In the genomic region with DNA sequence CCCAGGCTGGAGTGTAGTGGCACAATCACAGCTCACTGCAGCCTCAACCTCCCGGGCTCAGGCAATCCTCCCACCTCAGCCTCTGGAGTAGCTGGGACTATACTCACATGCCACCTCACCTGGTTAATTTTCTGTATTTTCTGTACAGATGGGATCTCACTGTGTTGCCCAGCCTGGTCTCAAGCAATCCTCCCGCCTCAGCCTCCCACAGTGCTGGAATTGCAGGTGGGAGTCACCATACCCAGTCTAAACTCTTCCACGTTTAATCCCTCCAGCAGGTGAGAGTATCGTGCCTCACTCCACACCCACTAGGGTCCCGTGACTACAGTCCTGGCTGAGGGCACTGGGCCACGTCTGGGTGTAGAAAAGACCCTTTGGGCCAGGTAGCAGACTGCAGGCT, we compare ENCODE assay signal across 11 cellular contexts. TPM values are rescaled to one million over a fixed set of nuclear protein-coding genes. Genes with fewer than 3 reads are reported as not detected.
A peak's percentile ranks its signal among the peaks of the same experiment; 100 is the strongest.
DNase-seq lines count a peak whose midpoint lies in the region; ATAC-seq, FAIRE-seq and TF ChIP-seq lines count a peak whose summit lies in the region.
"Had no signal": no experiment of that assay in that cellular context is flagged by ENCODE, and none has a peak within 500 bp of the region (broad histone marks: within the 10 kb centered on the region; RNA-seq: fewer than 3 reads in every experiment).

No MANE protein-coding gene starts in this region.

- no peaks in the 10 kb centered on the region for H3K79me2 ChIP-seq in H1 (ENCODE audit: control insufficient read depth in 1 of 2, insufficient read depth in 2 of 2, low read length in 2 of 2)

- no peak overlapping the region for H3K18ac ChIP-seq in H1 (ENCODE audit: extremely low read depth, low read length)

- intact Hi-C loops in ovary (cut with DNase I) (loop anchor here in 3 of 4 donors (2.0 to 10.0 kb wide), 4 partner anchors 41 to 173 kb away; partner anchors contain the start of genes FTL (in 2 of the 3) and HSD17B14 (in 1 of the 3)), lower lobe of right lung (cut with DNase I) (no loop called here), right cardiac atrium (cut with DNase I) (loop anchor here in 3 of 4 donors (2.0 to 10.0 kb wide), 3 partner anchors 43 to 181 kb away; partner anchors contain the start of genes HSD17B14 (in 2 of the 3) and FTL (in 1 of the 3))

- H3K4me1 ChIP-seq in BLaER1 treated with 17β-estradiol and CSF1 and Interleukin-3, amounts not matched to agents 10 nM and 100 nM = peaks cover 22 to 44% (median 43%) of the 10 kb centered on the region in 10 experiments
- peaks cover 0 to 8% (median 6%) of the 10 kb centered on the region in 4 experiments; a peak in 6 of 7 replicates for H3K4me1 ChIP-seq in H1 (replicated peaks in 1 of 4; ENCODE audit: control insufficient read depth in 3 of 4, insufficient read depth in 4 of 4, low read length in 3 of 4)
- peaks cover 12% of the 10 kb centered on the region for H3K4me1 ChIP-seq in ovary (ENCODE audit: insufficient read depth)
- H3K4me1 ChIP-seq in lower lobe of right lung = peaks cover 18% of the 10 kb centered on the region
- H3K4me1 ChIP-seq in SJCRH30 = peaks cover 15% of the 10 kb centered on the region
- no peaks in the 10 kb centered on the region for H3K4me1 ChIP-seq in right cardiac atrium (ENCODE audit: control insufficient read depth, insufficient read depth, low read length)

- no peak overlapping the region for H4K8ac ChIP-seq in H1 (ENCODE audit: extremely low read depth, insufficient read depth, low read length)

- H3K9ac ChIP-seq in BLaER1 treated with 17β-estradiol and CSF1 and Interleukin-3, amounts not matched to agents 10 nM and 100 nM = peak overlapping the region; percentile 4 to 77 (median 69); a peak in 15 of 22 replicates
- H3K9ac ChIP-seq in H1 (replicated peaks in 1 of 4; ENCODE audit: extremely low read depth in 1 of 4, low read depth in 3 of 4, low read length in 3 of 4) = no peak overlapping the region

- no peak overlapping the region for H3K14ac ChIP-seq in H1 (ENCODE audit: insufficient read length)

- H3K23me2 ChIP-seq in H1 (ENCODE audit: low read depth, low read length) = no peaks in the 10 kb centered on the region

- H3K4me3 Mint-ChIP-seq in HFFc6 = peak overlapping the region; percentile 88

- H3K79me1 ChIP-seq in H1 (ENCODE audit: low read depth, low read length) = no peaks in the 10 kb centered on the region

- 0 out of 2 replicates have a peak overlapping the region, but pooled peaks have one; percentile 81 for H2BK12ac ChIP-seq in H1 (ENCODE audit: low read depth, low read length)

- H3K36me3 ChIP-seq in BLaER1 treated with 17β-estradiol and CSF1 and Interleukin-3, amounts not matched to agents 10 nM and 100 nM = no peaks in the 10 kb centered on the region
- no peaks in the 10 kb centered on the region for H3K36me3 ChIP-seq in H1 (ENCODE audit: control insufficient read depth in 2 of 4, insufficient read depth in 4 of 4, low read length in 3 of 4)
- no peaks in the 10 kb centered on the region for H3K36me3 ChIP-seq in ovary
- H3K36me3 ChIP-seq in lower lobe of right lung = peaks cover 4% of the 10 kb centered on the region
- H3K36me3 ChIP-seq in SJCRH30 = no peaks in the 10 kb centered on the region

- peak overlapping the region in 8 of 11 experiments; percentile 48 to 86 (median 70); a peak in 13 of 22 replicates for H3K4me2 ChIP-seq in BLaER1 treated with 17β-estradiol and CSF1 and Interleukin-3, amounts not matched to agents 10 nM and 100 nM
- no peak overlapping the region; a peak in 1 of 4 replicates for H3K4me2 ChIP-seq in H1 (ENCODE audit: insufficient read depth in 1 of 2, low read depth in 2 of 2, low read length in 2 of 2)

- no peak overlapping the region for H3K4ac ChIP-seq in H1 (replicated peaks; ENCODE audit: insufficient read length, low read depth, low read length)

- no peak overlapping the region for H3K56ac ChIP-seq in H1 (replicated peaks; ENCODE audit: insufficient read length, low read depth, low read length)

- TF ChIP-seq EP300 in H1 (IDR thresholded peaks at IDR 0.05; ENCODE audit: borderline replicate concordance in 1 of 2, low read depth in 2 of 2, low read length in 2 of 2) (no peak), ovary (IDR thresholded peaks at IDR 0.05) (no peak)

- no peak for TF ChIP-seq RAD21 in H1 (IDR thresholded peaks at IDR 0.05 in 1 of 2, conservative IDR thresholded peaks at IDR 0.05 in 1 of 2; ENCODE audit: low read depth in 2 of 2, low read length in 2 of 2)

- ATAC-seq in lower lobe of right lung (no peak), right cardiac atrium (no peak)

- FAIRE-seq in H1 (lab: Jason Lieb, UNC) = no peak
- FAIRE-seq: frontal cortex had no signal

- H3K4me3 ChIP-seq in BLaER1 treated with 17β-estradiol and CSF1 and Interleukin-3, amounts not matched to agents 10 nM and 100 nM = no peak overlapping the region
- no peak overlapping the region for H3K4me3 ChIP-seq in H1 (ENCODE audit: extremely low read depth in 1 of 4, insufficient read depth in 2 of 4, low read depth in 3 of 4, low read length in 4 of 4)
- no peak overlapping the region for H3K4me3 ChIP-seq in ovary
- H3K4me3 ChIP-seq in lower lobe of right lung = no peak overlapping the region
- H3K4me3 ChIP-seq in SJCRH30 = no peak overlapping the region
- no peak overlapping the region for H3K4me3 ChIP-seq in right cardiac atrium (ENCODE audit: low read length)

- no peaks in the 10 kb centered on the region for H3K9me3 ChIP-seq in BLaER1 treated with 17β-estradiol and CSF1 and Interleukin-3, amounts not matched to agents 10 nM and 100 nM (replicated peaks in 1 of 11)
- H3K9me3 ChIP-seq in H1 (ENCODE audit: insufficient read depth in 2 of 2, low read depth in 1 of 2, low read length in 1 of 2) (no peaks in the 10 kb centered on the region), ovary (no peaks in the 10 kb centered on the region), lower lobe of right lung (no peaks in the 10 kb centered on the region), SJCRH30 (replicated peaks) (no peaks in the 10 kb centered on the region), right cardiac atrium (ENCODE audit: control insufficient read depth, low read length) (no peaks in the 10 kb centered on the region)

- no peak overlapping the region; the same call in 1 of the 2 replicates for H2BK20ac ChIP-seq in H1 (ENCODE audit: low read length)

- CTCF ChIA-PET in H1 (lab: Charles Lee; ENCODE audit: partially characterized antibody) = interaction anchor here (0.7 to 17.5 kb wide), 14 partner anchors 10 to 149 kb away, joined by 3 to 285 read pairs (median 5); partner anchors contain the start of genes BCAT2, CA11 and HSD17B14

- no peaks in the 10 kb centered on the region for H3K9me3 Mint-ChIP-seq in HFFc6

- H3K27me3 ChIP-seq in BLaER1 treated with 17β-estradiol and CSF1 and Interleukin-3, amounts not matched to agents 10 nM and 100 nM = no peaks in the 10 kb centered on the region
- H3K27me3 ChIP-seq in H1 (replicated peaks in 1 of 4; ENCODE audit: control insufficient read depth in 3 of 4, extremely low read depth in 1 of 4, insufficient read depth in 3 of 4, low read length in 3 of 4) = no peaks in the 10 kb centered on the region
- no peaks in the 10 kb centered on the region for H3K27me3 ChIP-seq in ovary
- no peaks in the 10 kb centered on the region for H3K27me3 ChIP-seq in lower lobe of right lung (ENCODE audit: low read depth)
- H3K27me3 ChIP-seq in SJCRH30 = no peaks in the 10 kb centered on the region
- no peaks in the 10 kb centered on the region for H3K27me3 ChIP-seq in right cardiac atrium (ENCODE audit: control insufficient read depth, insufficient read depth)

- H3K23ac ChIP-seq in H1 (ENCODE audit: insufficient read length) = no peak overlapping the region

- H2BK5ac ChIP-seq in H1 (ENCODE audit: low read depth, low read length) = no peak overlapping the region

- no peak for TF ChIP-seq POLR2A in H1 (IDR thresholded peaks at IDR 0.05; ENCODE audit: control extremely low read depth in 1 of 2, low read depth in 2 of 2, low read length in 2 of 2)
- no peak for TF ChIP-seq POLR2A in ovary (IDR thresholded peaks at IDR 0.05)

- H2BK15ac ChIP-seq in H1 (ENCODE audit: low read length) = 0 out of 2 replicates have a peak overlapping the region, but pooled peaks have one; percentile 81

- DNase-seq in HFFc6 = no peak
- DNase-seq in H1 (ENCODE audit: low read depth in 1 of 2, low spot score in 2 of 2) = no peak
- no peak for DNase-seq in ovary
- DNase-seq in lower lobe of right lung = no peak
- no peak for DNase-seq in SJCRH30
- no peak for DNase-seq in right cardiac atrium
- DNase-seq in NCI-H1417 treated with DMSO at 0.1 percent for 48 hours (lab: John Stamatoyannopoulos, UW) = no peak
- DNase-seq: NK-92 treated with Interleukin-12 subunit alpha and Interleukin-12 subunit beta, amount 100 ng/mL, for 24 hours had no signal

- H3K27me3 Mint-ChIP-seq in HFFc6 (ENCODE audit: insufficient read depth) = no peaks in the 10 kb centered on the region; the same call in 1 of the 2 replicates

- no peak overlapping the region for H4K91ac ChIP-seq in H1 (replicated peaks; ENCODE audit: insufficient read length, low read length)

- H4K20me1 ChIP-seq in BLaER1 treated with 17β-estradiol and CSF1 and Interleukin-3, amounts not matched to agents 10 nM and 100 nM = no peaks in the 10 kb centered on the region
- H4K20me1 ChIP-seq in H1 (replicated peaks in 1 of 2; ENCODE audit: control insufficient read depth in 1 of 2, insufficient read depth in 2 of 2, low read length in 2 of 2) = no peaks in the 10 kb centered on the region

- H2AFZ ChIP-seq in H1 (ENCODE audit: low read length) = no peak overlapping the region

- peak overlapping the region in 4 of 11 experiments; percentile 54 to 86 (median 70); a peak in 2 of 22 replicates for H3K27ac ChIP-seq in BLaER1 treated with 17β-estradiol and CSF1 and Interleukin-3, amounts not matched to agents 10 nM and 100 nM
- H3K27ac ChIP-seq in H1 (ENCODE audit: low read depth, low read length) (no peak overlapping the region), ovary (peak overlapping the region; percentile 82 to 85), lower lobe of right lung (no peak overlapping the region), SJCRH30 (no peak overlapping the region), right cardiac atrium (ENCODE audit: low read length) (no peak overlapping the region)

- H2AK5ac ChIP-seq in H1 (ENCODE audit: low read depth, low read length) = peak overlapping the region; percentile 70; the same call in 1 of the 2 replicates

- H4K5ac ChIP-seq in H1 (ENCODE audit: insufficient read length, low read depth, low read length) = no peak overlapping the region

- POLR2A ChIA-PET in H1 (lab: Charles Lee; ENCODE audit: partially characterized antibody) = interaction anchor here (1.1 to 2.0 kb wide), 3 partner anchors 39 to 173 kb away, joined by 3 to 8 read pairs (median 5); partner anchors contain the start of gene PPP1R15A

- TF ChIP-seq CTCF in HFFc6 (IDR thresholded peaks at IDR 0.05) (no peak), H1 (IDR thresholded peaks at IDR 0.05; ENCODE audit: control extremely low read depth in 1 of 3, insufficient read depth in 1 of 3, low read depth in 1 of 3, low read length in 3 of 3) (no peak), ovary (IDR thresholded peaks at IDR 0.05) (no peak), lower lobe of right lung (IDR thresholded peaks at IDR 0.05) (no peak)

- WGBS in H1 (ENCODE audit: extremely low coverage in 1 of 2, insufficient coverage in 1 of 2, insufficient read length in 1 of 2, insufficient replicate concordance in 2 of 2, low coverage in 1 of 2, low lambda C conversion rate in 2 of 2, missing lambda C conversion rate in 1 of 2), 2 experiments = 92% methylated on average over 6 of the region's 6 CpGs; no CpG with 5 or more reads in 1 of the 2 experiments
- 67 to 75% (median 71%) methylated on average over 6 of the region's 6 CpGs for WGBS in ovary, 3 donors
- WGBS in right cardiac atrium = 80% methylated on average over 6 of the region's 6 CpGs

- H3K27ac Mint-ChIP-seq in HFFc6 = peak overlapping the region; percentile 95

- no peak overlapping the region for H2BK120ac ChIP-seq in H1 (replicated peaks; ENCODE audit: low read depth, low read length)

- H3K4me1 Mint-ChIP-seq in HFFc6 (ENCODE audit: low read depth) = peaks cover 16% of the 10 kb centered on the region

- no peaks in the 10 kb centered on the region for H3K36me3 Mint-ChIP-seq in HFFc6 (ENCODE audit: low read depth)

RNA-seq across cellular contexts. Expression of gene BCAT2, which starts 16.5 kb away (rescaled TPM):
- total RNA-seq in HFFc6 (2021; fragmentation: NEBNext Ultra II Directional; extraction: Animal tissue kit (Norgen Biotek cat#: 25700)) = 10 to 100 TPM; 31.3 to 41.2 (median 34.0) TPM
- total RNA-seq in H1 (2021; fragmentation: NEBNext Ultra II Directional; extraction: Animal tissue kit (Norgen Biotek cat#: 25700)) = 42.5 and 44.5 TPM in 2 replicates
- 48.7 and 77.3 TPM in 2 replicates for polyA plus RNA-seq in H1 (2011; rRNA removed)
- polyA plus RNA-seq in H1 (2011; cell fraction: cytosol; rRNA removed) = 61.0 TPM
- 97.8 TPM for polyA plus RNA-seq in H1 (2011; cell fraction: nucleus; rRNA removed)
- polyA plus RNA-seq in H1 (2012, experiment 1 of 2) = 33.8 to 48.3 TPM (median 44.2 TPM) in 4 replicates
- 52.5 TPM for polyA plus RNA-seq in H1 (2012, experiment 2 of 2)
- polyA plus RNA-seq in H1 (2013, experiment 1 of 2) = 28.4 TPM
- polyA plus RNA-seq in H1 (2013, experiment 2 of 2) = 25.3 TPM
- polyA minus RNA-seq in H1 (2011; rRNA and poly(A)+ RNA removed) = 22.1 and 33.4 TPM in 2 replicates
- 19.2 TPM for polyA minus RNA-seq in H1 (2011; cell fraction: cytosol; rRNA and poly(A)+ RNA removed)
- 26.0 TPM for polyA minus RNA-seq in H1 (2011; cell fraction: nucleus; rRNA and poly(A)+ RNA removed)
- 10 to 100 TPM; 29.1 to 73.6 (median 55.5) TPM for total RNA-seq in ovary
- polyA plus RNA-seq in ovary = 10 to 100 TPM in 1 of 2 donors, 1 to 10 TPM in 1; 7.8 to 70.5 TPM
- 60.7 TPM for total RNA-seq in lower lobe of right lung
- total RNA-seq in SJCRH30 (2014; rRNA removed; shearing (Covaris generic)) = 31.7 and 36.0 TPM in 2 replicates
- total RNA-seq in right cardiac atrium = 10 to 100 TPM; 24.6 to 46.7 (median 37.9) TPM
- polyA plus RNA-seq in right cardiac atrium = 39.7 TPM

RNA-seq across cellular contexts. Expression of gene FGF21, which starts 39.0 kb away (rescaled TPM):
- total RNA-seq in HFFc6 (2021; fragmentation: NEBNext Ultra II Directional; extraction: Animal tissue kit (Norgen Biotek cat#: 25700)) = not detected
- total RNA-seq in H1 (2021; fragmentation: NEBNext Ultra II Directional; extraction: Animal tissue kit (Norgen Biotek cat#: 25700)) = 0.48 TPM in 1 of 2 replicates, not detected in the other
- polyA plus RNA-seq in H1 (2011; rRNA removed) (0.80 and 2.2 TPM in 2 replicates), ovary (not detected), right cardiac atrium (not detected)
- polyA plus RNA-seq in H1 (2011; cell fraction: cytosol; rRNA removed) = 1.5 TPM
- polyA plus RNA-seq in H1 (2011; cell fraction: nucleus; rRNA removed) = 5.9 TPM
- 0.41 to 0.80 TPM (median 0.75 TPM) in 3 of 4 replicates, not detected in the other for polyA plus RNA-seq in H1 (2012, experiment 1 of 2)
- 0.42 TPM for polyA plus RNA-seq in H1 (2012, experiment 2 of 2)
- polyA plus RNA-seq in H1 (2013, experiment 1 of 2) = 0.43 TPM
- 0.46 TPM for polyA plus RNA-seq in H1 (2013, experiment 2 of 2)
- polyA minus RNA-seq in H1 (2011; rRNA and poly(A)+ RNA removed) = 0.41 and 0.69 TPM in 2 replicates
- polyA minus RNA-seq in H1 (2011; cell fraction: cytosol; rRNA and poly(A)+ RNA removed) = not detected
- polyA minus RNA-seq in H1 (2011; cell fraction: nucleus; rRNA and poly(A)+ RNA removed) = 1.9 TPM
- total RNA-seq in ovary (not detected), lower lobe of right lung (not detected), right cardiac atrium (not detected)
- not detected in 2 replicates for total RNA-seq in SJCRH30 (2014; rRNA removed; shearing (Covaris generic))
- total RNA-seq: frontal cortex had no signal

RNA-seq across cellular contexts. Expression of gene FUT1, which starts 41.9 kb away (rescaled TPM):
- total RNA-seq in HFFc6 (2021; fragmentation: NEBNext Ultra II Directional; extraction: Animal tissue kit (Norgen Biotek cat#: 25700)) = under 1 TPM in 3 of 6 experiments, not detected in 3; 0.05 to 0.06 (median 0.05) TPM
- 12.2 and 12.9 TPM in 2 replicates for total RNA-seq in H1 (2021; fragmentation: NEBNext Ultra II Directional; extraction: Animal tissue kit (Norgen Biotek cat#: 25700))
- polyA plus RNA-seq in H1 (2011; rRNA removed) (7.4 and 12.4 TPM in 2 replicates), ovary (1 to 10 TPM; 1.3 to 1.4 TPM), right cardiac atrium (3.0 TPM)
- polyA plus RNA-seq in H1 (2011; cell fraction: cytosol; rRNA removed) = 10.5 TPM
- 13.8 TPM for polyA plus RNA-seq in H1 (2011; cell fraction: nucleus; rRNA removed)
- polyA plus RNA-seq in H1 (2012, experiment 1 of 2) = 6.4 to 7.6 TPM (median 7.4 TPM) in 4 replicates
- polyA plus RNA-seq in H1 (2012, experiment 2 of 2) = 6.4 TPM
- 8.6 TPM for polyA plus RNA-seq in H1 (2013, experiment 1 of 2)
- 9.4 TPM for polyA plus RNA-seq in H1 (2013, experiment 2 of 2)
- 10.9 and 15.3 TPM in 2 replicates for polyA minus RNA-seq in H1 (2011; rRNA and poly(A)+ RNA removed)
- 13.0 TPM for polyA minus RNA-seq in H1 (2011; cell fraction: cytosol; rRNA and poly(A)+ RNA removed)
- polyA minus RNA-seq in H1 (2011; cell fraction: nucleus; rRNA and poly(A)+ RNA removed) = 12.6 TPM
- total RNA-seq in ovary (1 to 10 TPM in 3 of 7 donors, under 1 TPM in 4; 0.48 to 4.0 (median 0.87) TPM), lower lobe of right lung (13.2 TPM), right cardiac atrium (1 to 10 TPM; 2.2 to 4.0 (median 2.6) TPM)
- total RNA-seq in SJCRH30 (2014; rRNA removed; shearing (Covaris generic)) = not detected in 2 replicates

RNA-seq across cellular contexts. Expression of gene HSD17B14, which starts 42.0 kb away (rescaled TPM):
- total RNA-seq in HFFc6 (2021; fragmentation: NEBNext Ultra II Directional; extraction: Animal tissue kit (Norgen Biotek cat#: 25700)) = 1 to 10 TPM; 2.9 to 10.0 (median 8.9) TPM
- total RNA-seq in H1 (2021; fragmentation: NEBNext Ultra II Directional; extraction: Animal tissue kit (Norgen Biotek cat#: 25700)) = 8.4 and 9.7 TPM in 2 replicates
- polyA plus RNA-seq in H1 (2011; rRNA removed) (25.5 and 32.7 TPM in 2 replicates), ovary (10 to 100 TPM; 10.6 to 78.7 TPM), right cardiac atrium (4.0 TPM)
- polyA plus RNA-seq in H1 (2011; cell fraction: cytosol; rRNA removed) = 24.6 TPM
- polyA plus RNA-seq in H1 (2011; cell fraction: nucleus; rRNA removed) = 33.3 TPM
- 12.8 to 19.2 TPM (median 18.4 TPM) in 4 replicates for polyA plus RNA-seq in H1 (2012, experiment 1 of 2)
- 18.2 TPM for polyA plus RNA-seq in H1 (2012, experiment 2 of 2)
- 6.1 TPM for polyA plus RNA-seq in H1 (2013, experiment 1 of 2)
- polyA plus RNA-seq in H1 (2013, experiment 2 of 2) = 5.6 TPM
- 3.5 and 5.0 TPM in 2 replicates for polyA minus RNA-seq in H1 (2011; rRNA and poly(A)+ RNA removed)
- polyA minus RNA-seq in H1 (2011; cell fraction: cytosol; rRNA and poly(A)+ RNA removed) = 6.0 TPM
- polyA minus RNA-seq in H1 (2011; cell fraction: nucleus; rRNA and poly(A)+ RNA removed) = 5.5 TPM
- total RNA-seq in ovary (10 to 100 TPM; 22.9 to 82.8 (median 46.1) TPM), lower lobe of right lung (22.7 TPM), right cardiac atrium (1 to 10 TPM; 4.0 to 7.6 (median 5.5) TPM)
- total RNA-seq in SJCRH30 (2014; rRNA removed; shearing (Covaris generic)) = not detected in 2 replicates

RNA-seq across cellular contexts. Expression of gene IZUMO1, which starts 47.6 kb away (rescaled TPM):
- total RNA-seq in HFFc6 (2021; fragmentation: NEBNext Ultra II Directional; extraction: Animal tissue kit (Norgen Biotek cat#: 25700)) = not detected
- 1.7 and 1.8 TPM in 2 replicates for total RNA-seq in H1 (2021; fragmentation: NEBNext Ultra II Directional; extraction: Animal tissue kit (Norgen Biotek cat#: 25700))
- polyA plus RNA-seq in H1 (2011; rRNA removed) = 0.33 and 0.46 TPM in 2 replicates
- polyA plus RNA-seq in H1 (2011; cell fraction: cytosol; rRNA removed) = 1.2 TPM
- polyA plus RNA-seq in H1 (2011; cell fraction: nucleus; rRNA removed) = 4.8 TPM
- polyA plus RNA-seq in H1 (2012, experiment 1 of 2) = 0.73 to 1.3 TPM (median 1.0 TPM) in 4 replicates
- 0.26 TPM for polyA plus RNA-seq in H1 (2012, experiment 2 of 2)
- polyA plus RNA-seq in H1 (2013, experiment 1 of 2) = 0.73 TPM
- 0.35 TPM for polyA plus RNA-seq in H1 (2013, experiment 2 of 2)
- 0.56 and 1.0 TPM in 2 replicates for polyA minus RNA-seq in H1 (2011; rRNA and poly(A)+ RNA removed)
- 0.51 TPM for polyA minus RNA-seq in H1 (2011; cell fraction: cytosol; rRNA and poly(A)+ RNA removed)
- 4.8 TPM for polyA minus RNA-seq in H1 (2011; cell fraction: nucleus; rRNA and poly(A)+ RNA removed)
- total RNA-seq in ovary = under 1 TPM in 2 of 7 donors, not detected in 5; 0.11 to 0.67 TPM
- under 1 TPM; 0.08 to 0.13 TPM for polyA plus RNA-seq in ovary
- 2.9 TPM for total RNA-seq in lower lobe of right lung
- not detected in 2 replicates for total RNA-seq in SJCRH30 (2014; rRNA removed; shearing (Covaris generic))
- under 1 TPM; 0.18 to 0.54 (median 0.38) TPM for total RNA-seq in right cardiac atrium
- polyA plus RNA-seq in right cardiac atrium = 0.34 TPM
- total RNA-seq: frontal cortex had no signal
- polyA plus RNA-seq: liver had no signal

Comparison
In these comparisons a context has a peak if more than half of its experiments do, and no peak if none do; other contexts are left out.
1. H3K27ac ChIP-seq: peak in ovary (2 of 2); none in H1 (single experiment), lower lobe of right lung (single experiment), SJCRH30 (single experiment) and right cardiac atrium (single experiment).
2. H3K4me2 ChIP-seq: peak in BLaER1 treated with 17β-estradiol and CSF1 and Interleukin-3, amounts not matched to agents 10 nM and 100 nM (8 of 11); none in H1 (0 of 2).
3. H3K9ac ChIP-seq: peak in BLaER1 treated with 17β-estradiol and CSF1 and Interleukin-3, amounts not matched to agents 10 nM and 100 nM (11 of 11); none in H1 (0 of 4).